In genomic region chr13:50081106-50081898, GRCh38 we compare ENCODE assay signal across 8 cellular contexts.
DNase-seq lines count a peak whose midpoint lies in the region; ATAC-seq, FAIRE-seq and TF ChIP-seq lines count a peak whose summit lies in the region.

No MANE protein-coding gene starts in this region.

- TF ChIP-seq POLR2A in spleen (IDR thresholded peaks at IDR 0.05) = no peak

- peak; percentile 26 for DNase-seq in T follicular helper cell (ENCODE audit: low read depth)
- no peak for DNase-seq in astrocyte (ENCODE audit: low read depth)
- peak; percentile 92 for DNase-seq in spleen
- DNase-seq in MV-4-11 (lab: John Stamatoyannopoulos, UW) = no peak

- peak; percentile 15; the same call in 1 of the 2 replicates for TF ChIP-seq CTCF in 22Rv1 (IDR thresholded peaks at IDR 0.05)
- no peak for TF ChIP-seq CTCF in astrocyte (IDR thresholded peaks at IDR 0.05; ENCODE audit: insufficient read depth, low read depth, low read length)
- peak in 1 of 11 experiments; percentile 5 for TF ChIP-seq CTCF in spleen (IDR thresholded peaks at IDR 0.05 in 8 of 11, conservative IDR thresholded peaks at IDR 0.05 in 3 of 11)

- no peaks in the 10 kb centered on the region for H3K36me3 Mint-ChIP-seq in astrocyte (ENCODE audit: low read depth, unreplicated experiment)

- H3K4me3 ChIP-seq in astrocyte (ENCODE audit: insufficient read depth, low read depth, low read length) = peak overlapping the region; percentile 93
- peak overlapping the region; percentile 67 for H3K4me3 ChIP-seq in iPS-18c (ENCODE audit: insufficient read depth, low read depth, low read length)
- H3K4me3 ChIP-seq in spleen = peak overlapping the region; percentile 66 to 91 (median 82)

- peak overlapping the region; percentile 92 for H3K4me2 ChIP-seq in astrocyte (ENCODE audit: low read length)

- FAIRE-seq in astrocyte (lab: Jason Lieb, UNC) = no peak

- peaks cover 7% of the 10 kb centered on the region for H3K4me1 ChIP-seq in astrocyte (ENCODE audit: insufficient read depth, low read length)
- H3K4me1 ChIP-seq in spleen = peaks cover 22 to 89% (median 72%) of the 10 kb centered on the region in 6 donors

- peak overlapping the region; percentile 98 for H3K4me3 Mint-ChIP-seq in astrocyte (ENCODE audit: unreplicated experiment)

- H3K9ac ChIP-seq in astrocyte (ENCODE audit: low read length) = peak overlapping the region; percentile 93

- H3K27ac ChIP-seq in 22Rv1 (peak overlapping the region; percentile 98), astrocyte (ENCODE audit: low read depth, low read length) (peak overlapping the region; percentile 95), spleen (peak overlapping the region; percentile 79 to 95 (median 92))

- peak overlapping the region; percentile 95 for H3K27ac Mint-ChIP-seq in astrocyte (ENCODE audit: unreplicated experiment)

- H3K4me1 Mint-ChIP-seq in astrocyte (ENCODE audit: low read depth, unreplicated experiment) = peaks cover 12% of the 10 kb centered on the region

- ATAC-seq in GM18867 (IDR thresholded peaks at IDR 0.05; ENCODE audit: unreplicated experiment) (peak; percentile 22), HG03196 (IDR thresholded peaks at IDR 0.05; ENCODE audit: unreplicated experiment) (peak; percentile 6)

- H3K79me2 ChIP-seq in astrocyte (ENCODE audit: insufficient read depth, low read length) = peaks cover 80% of the 10 kb centered on the region

- no peaks in the 10 kb centered on the region for H3K9me3 Mint-ChIP-seq in astrocyte (ENCODE audit: unreplicated experiment)

- intact Hi-C loops in spleen (cut with DNase I; ENCODE audit: low total_unique reads) = loop anchor here (5.0 kb wide), 2 partner anchors 46 to 451 kb away; no protein-coding TSS in a partner anchor

- no peaks in the 10 kb centered on the region for H3K36me3 ChIP-seq in astrocyte (ENCODE audit: insufficient read depth, low read length)
- no peaks in the 10 kb centered on the region for H3K36me3 ChIP-seq in spleen

- no peaks in the 10 kb centered on the region for H3K27me3 Mint-ChIP-seq in astrocyte (ENCODE audit: low read depth, unreplicated experiment)

- 0 to 1% (median 1%) methylated on average over 38 to 71 of the region's 71 CpGs for WGBS in spleen, 5 donors

- H4K20me1 ChIP-seq in astrocyte (ENCODE audit: insufficient read depth, low read length) = peaks cover 8% of the 10 kb centered on the region

- H3K9me3 ChIP-seq in astrocyte (ENCODE audit: insufficient read depth, low read depth, low read length) (no peaks in the 10 kb centered on the region), iPS-18c (ENCODE audit: control insufficient read depth, insufficient read depth, low read length) (no peaks in the 10 kb centered on the region), spleen (no peaks in the 10 kb centered on the region)

- H2AFZ ChIP-seq in astrocyte (ENCODE audit: low read depth, low read length) = peak overlapping the region; percentile 57

- no peaks in the 10 kb centered on the region for H3K27me3 ChIP-seq in astrocyte (ENCODE audit: insufficient read depth, low read length)
- no peaks in the 10 kb centered on the region for H3K27me3 ChIP-seq in spleen (replicated peaks in 1 of 7)

Comparison
In these comparisons a context has a peak if more than half of its experiments do, and no peak if none do; other contexts are left out.
1. DNase-seq: peak in T follicular helper cell (single experiment) and spleen (single experiment); none in astrocyte (single experiment) and MV-4-11 (single experiment).
2. Peak in every context shown above with its lines, with median percentiles within 50 percentile points of each other: H3K27ac ChIP-seq and H3K4me3 ChIP-seq.